ENCODE assay signal across 24 cellular contexts in the genomic region with DNA sequence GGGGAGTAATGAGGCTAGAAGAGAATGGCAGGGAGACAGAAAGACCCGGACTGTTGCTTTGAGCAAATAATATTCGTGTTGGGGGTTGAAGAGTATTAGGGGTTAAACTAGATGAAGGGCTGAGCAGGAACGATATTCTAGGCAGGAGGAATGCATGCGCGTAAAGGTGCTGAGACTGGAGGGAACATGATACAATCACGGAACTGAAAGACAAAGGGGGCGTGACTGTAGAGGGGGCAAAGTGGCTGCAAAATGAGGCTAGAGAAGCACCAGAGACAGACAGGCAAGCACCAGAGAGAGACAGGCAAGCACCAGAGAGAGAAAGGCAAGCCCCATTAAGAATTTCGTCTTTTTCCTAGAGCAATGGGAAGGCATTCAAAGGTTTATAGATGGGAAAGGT.
DNase-seq lines count a peak whose midpoint lies in the region; ATAC-seq, FAIRE-seq and TF ChIP-seq lines count a peak whose summit lies in the region.
"Had no signal": no experiment of that assay in that cellular context is flagged by ENCODE, and none has a peak within 500 bp of the region (broad histone marks: within the 10 kb centered on the region; RNA-seq: fewer than 3 reads in every experiment).

No MANE protein-coding gene starts in this region.

- TF ChIP-seq EP300 in HepG2 (IDR thresholded peaks at IDR 0.05; ENCODE audit: low read depth in 2 of 2, low read length in 2 of 2) (no peak), HepG2 (CRISPR knock-in tag; IDR thresholded peaks at IDR 0.05; ENCODE audit: borderline replicate concordance) (no peak)

- POLR2A ChIA-PET in MCF 10A (lab: Yijun Ruan, JAX) = interaction anchor here (0.7 to 12.6 kb wide), 9 partner anchors 10 to 212 kb away, joined by 4 to 245 read pairs (median 8); partner anchors contain the start of gene ITGA6
- POLR2A ChIA-PET in PC-9 (lab: Charles Lee; ENCODE audit: unreplicated experiment) = interaction anchor here (0.5 to 0.6 kb wide), 2 partner anchors 75 to 173 kb away, joined by 8 to 23 read pairs; no protein-coding TSS in a partner anchor
- POLR2A ChIA-PET in endothelial cell of umbilical vein (lab: Charles Lee) = interaction anchor here (0.9 kb wide), 1 partner anchor 61 kb away, joined by 4 read pairs; no protein-coding TSS in a partner anchor
- POLR2A ChIA-PET in HepG2 (lab: Yijun Ruan, JAX) = no interaction called here

- no peaks in the 10 kb centered on the region for H3K36me3 ChIP-seq in breast epithelium
- no peaks in the 10 kb centered on the region for H3K36me3 ChIP-seq in PC-9 (ENCODE audit: low read depth)
- H3K36me3 ChIP-seq in endothelial cell of umbilical vein (ENCODE audit: control insufficient read depth in 2 of 2, extremely low read depth in 1 of 2, insufficient read depth in 2 of 2, low read length in 2 of 2) = no peaks in the 10 kb centered on the region
- no peaks in the 10 kb centered on the region for H3K36me3 ChIP-seq in skeletal muscle satellite cell (ENCODE audit: insufficient read depth, low read length)
- H3K36me3 ChIP-seq in HepG2 (replicated peaks in 1 of 2; ENCODE audit: control insufficient read depth in 1 of 2, insufficient read depth in 2 of 2, low read length in 2 of 2) = no peaks in the 10 kb centered on the region
- H3K36me3 ChIP-seq: upper lobe of right lung had no signal

- H4K20me1 ChIP-seq in PC-9 (ENCODE audit: insufficient read depth) = no peaks in the 10 kb centered on the region
- H4K20me1 ChIP-seq in endothelial cell of umbilical vein (replicated peaks; ENCODE audit: control insufficient read depth, extremely low read depth, insufficient read depth, low read length) = no peaks in the 10 kb centered on the region
- no peaks in the 10 kb centered on the region for H4K20me1 ChIP-seq in HepG2 (ENCODE audit: insufficient read depth, low read length)

- CTCF ChIA-PET in MCF 10A (lab: Yijun Ruan, JAX) = interaction anchor here (0.6 to 4.5 kb wide), 5 partner anchors 19 to 212 kb away, joined by 3 to 31 read pairs (median 4); no protein-coding TSS in a partner anchor
- CTCF ChIA-PET in PC-9 (lab: Charles Lee) = no interaction called here
- CTCF ChIA-PET in endothelial cell of umbilical vein (lab: Charles Lee) = interaction anchor here (1.2 to 4.9 kb wide), 4 partner anchors 16 to 211 kb away, joined by 3 to 30 read pairs (median 4); no protein-coding TSS in a partner anchor
- CTCF ChIA-PET in HepG2 (lab: Yijun Ruan, JAX; ENCODE audit: low intra/inter-chr PET ratio, low total read pairs) = no interaction called here

- intact Hi-C loops in MCF 10A (cut with micrococcal nuclease) (loop anchor here (10.0 kb wide), 1 partner anchor 174 kb away; the partner anchor contains the start of gene ITGA6), breast epithelium (cut with DNase I; ENCODE audit: low total_unique reads) (no loop called here), PC-9 (cut with micrococcal nuclease; ENCODE audit: unreplicated experiment) (loop anchor here (5.0 kb wide), 1 partner anchor 708 kb away; no protein-coding TSS in a partner anchor), endothelial cell of umbilical vein (cut with micrococcal nuclease) (loop anchor here (1.0 to 5.0 kb wide), 4 partner anchors 16 to 176 kb away; partner anchors contain the start of gene ITGA6), HepG2 (cut with micrococcal nuclease; ENCODE audit: unreplicated experiment) (no loop called here)

- H3K9ac ChIP-seq in endothelial cell of umbilical vein (replicated peaks; ENCODE audit: extremely low read depth, insufficient read depth, low read length) = peak overlapping the region; percentile 30
- no peak overlapping the region for H3K9ac ChIP-seq in skeletal muscle satellite cell (ENCODE audit: low read depth, low read length)
- H3K9ac ChIP-seq in HepG2 (ENCODE audit: insufficient read depth, low read depth, low read length) = no peak overlapping the region

- H3K9me3 Mint-ChIP-seq in MCF 10A (ENCODE audit: unreplicated experiment) = no peaks in the 10 kb centered on the region
- H3K9me3 Mint-ChIP-seq: memory B cell, T-cell had no signal

- peaks cover 73% of the 10 kb centered on the region for H3F3A ChIP-seq in PC-9 (ENCODE audit: insufficient read depth, low read depth)

- H2AFZ ChIP-seq in PC-9 (no peak overlapping the region), endothelial cell of umbilical vein (ENCODE audit: low read depth, low read length) (no peak overlapping the region), HepG2 (ENCODE audit: low read length) (no peak overlapping the region)

- H3K27ac ChIP-seq in breast epithelium (no peak overlapping the region), PC-9 (peak overlapping the region; percentile 70), endothelial cell of umbilical vein (ENCODE audit: insufficient read depth, low read depth, low read length) (peak overlapping the region; percentile 95), HepG2 (ENCODE audit: extremely low read length, insufficient read depth, low read length) (no peak overlapping the region)
- H3K27ac ChIP-seq: upper lobe of right lung had no signal

- DNase-seq in MCF 10A (ENCODE audit: unreplicated experiment) (no peak), breast epithelium (ENCODE audit: low spot score in 2 of 2) (no peak), PC-9 (no peak), endothelial cell of umbilical vein (ENCODE audit: low read depth, low spot score) (no peak), HepG2 (ENCODE audit: low spot score) (no peak), medulla oblongata (ENCODE audit: extremely low spot score) (no peak)
- DNase-seq: activated CD4-positive, alpha-beta T cell treated with anti-CD3 and anti-CD28 coated beads, Interleukin-2, amount 50 U/mL, for 48 hours; activated CD8-positive, alpha-beta memory T cell treated with anti-CD3 and anti-CD28 coated beads, Interleukin-2, amount 50 U/mL, for 48 hours; activated naive CD8-positive, alpha-beta T cell treated with anti-CD3 and anti-CD28 coated beads, Interleukin-2, amount 10 ng/mL, durations not matched to agents 7 days and 5 days; Caco-2; DND-41; effector CD8-positive, alpha-beta T cell; H7; NCI-H1092; NCI-H1930; SHP77; T-cell; upper lobe of right lung had no signal

- H3K4me1 Mint-ChIP-seq in MCF 10A (ENCODE audit: insufficient read depth, unreplicated experiment) = peaks cover 69% of the 10 kb centered on the region
- H3K4me1 Mint-ChIP-seq: memory B cell had no signal

- no peak for TF ChIP-seq CTCF in MCF 10A (IDR thresholded peaks at IDR 0.05; ENCODE audit: unreplicated experiment)
- TF ChIP-seq CTCF in breast epithelium (IDR thresholded peaks at IDR 0.05) = no peak
- TF ChIP-seq CTCF in PC-9 (conservative IDR thresholded peaks at IDR 0.05) = no peak
- no peak for TF ChIP-seq CTCF in endothelial cell of umbilical vein (IDR thresholded peaks at IDR 0.05; ENCODE audit: extremely low read depth in 1 of 2, insufficient read depth in 1 of 2, low read depth in 1 of 2, low read length in 2 of 2)
- TF ChIP-seq CTCF in HepG2 (CRISPR knock-in tag; IDR thresholded peaks at IDR 0.05) = no peak

- H3K27me3 ChIP-seq in breast epithelium (no peaks in the 10 kb centered on the region), PC-9 (ENCODE audit: insufficient read depth, low read depth) (no peaks in the 10 kb centered on the region), endothelial cell of umbilical vein (ENCODE audit: control insufficient read depth in 2 of 2, insufficient read depth in 2 of 2, low read length in 2 of 2) (no peaks in the 10 kb centered on the region), skeletal muscle satellite cell (ENCODE audit: control insufficient read depth, insufficient read depth, low read length) (no peaks in the 10 kb centered on the region), HepG2 (ENCODE audit: control insufficient read depth in 1 of 2, insufficient read depth in 2 of 2, low read length in 2 of 2) (peaks cover 0 to 7% of the 10 kb centered on the region in 2 experiments; a peak in 1 of 5 replicates)
- H3K27me3 ChIP-seq: upper lobe of right lung had no signal

- no peak for TF ChIP-seq RAD21 in HepG2 (CRISPR knock-in tag; IDR thresholded peaks at IDR 0.05)

- H3K4me3 Mint-ChIP-seq in MCF 10A (ENCODE audit: unreplicated experiment) = peak overlapping the region; percentile 8
- H3K4me3 Mint-ChIP-seq: activated naive CD8-positive, alpha-beta T cell treated with anti-CD3 and anti-CD28 coated beads, Interleukin-2, amount 10 ng/mL, durations not matched to agents 7 days and 5 days; memory B cell; T-cell had no signal

- ATAC-seq in HepG2 = no peak
- ATAC-seq in HG02588 (IDR thresholded peaks at IDR 0.05; ENCODE audit: unreplicated experiment) = no peak
- ATAC-seq: A549, esophagus mucosa, GM12878, T-cell, upper lobe of right lung had no signal

- BruUV-seq in MCF 10A (replicated peaks; lab: Mats Ljungman, UMichigan) (no TSS peak), PC-9 (replicated peaks; lab: Mats Ljungman, UMichigan) (no TSS peak), endothelial cell of umbilical vein (replicated peaks; lab: Mats Ljungman, UMichigan) (no TSS peak), HepG2 (replicated peaks; lab: Mats Ljungman, UMichigan) (no TSS peak)

- H3K27ac Mint-ChIP-seq in MCF 10A (ENCODE audit: low read depth, unreplicated experiment) = peak overlapping the region; percentile 100
- H3K27ac Mint-ChIP-seq: activated naive CD8-positive, alpha-beta T cell treated with anti-CD3 and anti-CD28 coated beads, Interleukin-2, amount 10 ng/mL, durations not matched to agents 7 days and 5 days; memory B cell; T-cell had no signal

- dilution Hi-C loops in endothelial cell of umbilical vein (cut with MboI; ENCODE audit: extremely low pct_ligation_motif_present, low sequenced_read_pairs) = no loop called here

- no peak for TF ChIP-seq POLR2A in breast epithelium (IDR thresholded peaks at IDR 0.05)
- TF ChIP-seq POLR2A in endothelial cell of umbilical vein (IDR thresholded peaks at IDR 0.05; ENCODE audit: low read depth, low read length) = no peak
- no peak for TF ChIP-seq POLR2A in HepG2 (IDR thresholded peaks at IDR 0.05; ENCODE audit: insufficient read depth in 1 of 2, low read depth in 2 of 2, low read length in 2 of 2)

- H3K9me1 ChIP-seq in endothelial cell of umbilical vein (replicated peaks; ENCODE audit: control insufficient read depth, extremely low read depth, insufficient read depth, low read length) = no peaks in the 10 kb centered on the region

- H3K4me2 ChIP-seq in PC-9 (no peak overlapping the region), endothelial cell of umbilical vein (ENCODE audit: insufficient read depth, low read length) (peak overlapping the region; percentile 67), skeletal muscle satellite cell (ENCODE audit: low read length) (peak overlapping the region; percentile 53), HepG2 (ENCODE audit: low read depth, low read length) (no peak overlapping the region)
- H3K4me2 ChIP-seq: A549 had no signal

- FAIRE-seq in endothelial cell of umbilical vein (lab: Jason Lieb, UNC) (peak; percentile 44), HepG2 (lab: Jason Lieb, UNC) (no peak)
- FAIRE-seq: A549, GM12878 had no signal

- H3K36me3 Mint-ChIP-seq in MCF 10A (ENCODE audit: insufficient read depth, unreplicated experiment) = no peaks in the 10 kb centered on the region
- H3K36me3 Mint-ChIP-seq: memory B cell, T-cell had no signal

- no peaks in the 10 kb centered on the region for H3K9me2 ChIP-seq in PC-9 (ENCODE audit: insufficient read depth)

- H3K4me1 ChIP-seq in breast epithelium (no peaks in the 10 kb centered on the region), PC-9 (replicated peaks; ENCODE audit: insufficient read depth) (peaks cover 88% of the 10 kb centered on the region), endothelial cell of umbilical vein (ENCODE audit: control insufficient read depth, extremely low read depth, insufficient read depth, low read length) (peaks cover 74% of the 10 kb centered on the region), skeletal muscle satellite cell (ENCODE audit: control insufficient read depth, insufficient read depth, low read length) (peaks cover 67% of the 10 kb centered on the region), HepG2 (ENCODE audit: insufficient read depth, low read length) (peaks cover 56% of the 10 kb centered on the region)

- H3K4me3 ChIP-seq in breast epithelium (no peak overlapping the region), PC-9 (no peak overlapping the region), endothelial cell of umbilical vein (replicated peaks in 1 of 3; ENCODE audit: insufficient read depth in 1 of 3, low read depth in 1 of 3, low read length in 3 of 3) (no peak overlapping the region), skeletal muscle satellite cell (ENCODE audit: low read length) (no peak overlapping the region), HepG2 (replicated peaks in 1 of 3; ENCODE audit: insufficient read depth in 1 of 3, low read depth in 2 of 3, low read length in 3 of 3) (no peak overlapping the region)
- H3K4me3 ChIP-seq: A549, GM12878, upper lobe of right lung had no signal

- H3K79me2 ChIP-seq in PC-9 (ENCODE audit: low read depth) (no peaks in the 10 kb centered on the region), endothelial cell of umbilical vein (ENCODE audit: control insufficient read depth, insufficient read depth, low read length) (no peaks in the 10 kb centered on the region), HepG2 (ENCODE audit: insufficient read depth, low read length) (no peaks in the 10 kb centered on the region)

- no peaks in the 10 kb centered on the region for H3K27me3 Mint-ChIP-seq in MCF 10A (ENCODE audit: insufficient read depth, unreplicated experiment)
- H3K27me3 Mint-ChIP-seq: T-cell had no signal

- 67% methylated on average over 8 of the region's 8 CpGs for WGBS in HepG2 (ENCODE audit: low lambda C conversion rate)

- no peaks in the 10 kb centered on the region for H3K9me3 ChIP-seq in breast epithelium
- 0 out of 2 replicates have a peak, but pooled peaks cover 4% of the 10 kb centered on the region for H3K9me3 ChIP-seq in PC-9 (ENCODE audit: insufficient read depth, low read depth)
- no peaks in the 10 kb centered on the region for H3K9me3 ChIP-seq in endothelial cell of umbilical vein (replicated peaks; ENCODE audit: control insufficient read depth, insufficient read depth, low read length)
- H3K9me3 ChIP-seq in skeletal muscle satellite cell (replicated peaks; ENCODE audit: low read length) = no peaks in the 10 kb centered on the region
- no peaks in the 10 kb centered on the region for H3K9me3 ChIP-seq in HepG2 (ENCODE audit: low read length)
- H3K9me3 ChIP-seq: A549, Caco-2, upper lobe of right lung had no signal

- in situ Hi-C loops in HepG2 (cut with HindIII; ENCODE audit: extremely low pct_ligation_motif_present, low pct_unique_long_range_greater_than_20kb) = no loop called here

Comparison
In these comparisons a context has a peak if more than half of its experiments do, and no peak if none do; other contexts are left out.
1. intact Hi-C loops: an anchor here in MCF 10A (10.0 kb wide), PC-9 (5.0 kb wide) and endothelial cell of umbilical vein (1.0 to 5.0 kb wide); none called in breast epithelium and HepG2.
2. H3K27ac ChIP-seq: peak in PC-9 (single experiment) and endothelial cell of umbilical vein (single experiment); none in breast epithelium (0 of 2) and HepG2 (single experiment).
3. H3K4me2 ChIP-seq: peak in endothelial cell of umbilical vein (single experiment) and skeletal muscle satellite cell (single experiment); none in PC-9 (single experiment) and HepG2 (single experiment).
4. CTCF ChIA-PET loops: an anchor here in MCF 10A (0.6 to 4.5 kb wide) and endothelial cell of umbilical vein (1.2 to 4.9 kb wide); none called in PC-9 and HepG2.